In genomic region chr1:82153282-82153630, GRCh38 we compare ENCODE assay signal across 16 cellular contexts.
A peak's percentile ranks its signal among the peaks of the same experiment; 100 is the strongest.
DNase-seq lines count a peak whose midpoint lies in the region; ATAC-seq and TF ChIP-seq lines count a peak whose summit lies in the region.
"Had no signal": no experiment of that assay in that cellular context is flagged by ENCODE, and none has a peak within 500 bp of the region (broad histone marks: within the 10 kb centered on the region; RNA-seq: fewer than 3 reads in every experiment).

No MANE protein-coding gene starts in this region.

- H3K9me3 ChIP-seq in HEK293 (ENCODE audit: control insufficient read depth, insufficient read depth, low read depth, low read length): no peaks in the 10 kb centered on the region
- no peaks in the 10 kb centered on the region for H3K9me3 ChIP-seq in MM.1S (replicated peaks; ENCODE audit: insufficient read depth, low read length)
- H3K9me3 ChIP-seq: Peyer's patch, thyroid gland had no signal

- TF ChIP-seq CTCF in HEK293 (tag by site-specific recombination; IDR thresholded peaks at IDR 0.05) (no peak), MM.1S (IDR thresholded peaks at IDR 0.05; ENCODE audit: low read length) (no peak), omental fat pad (IDR thresholded peaks at IDR 0.05) (no peak)

- H3K4me3 ChIP-seq in HEK293 (ENCODE audit: low read depth, low read length) (no peak overlapping the region), MM.1S (ENCODE audit: low read length) (no peak overlapping the region)
- H3K4me3 ChIP-seq: Peyer's patch, thyroid gland had no signal

- CTCF ChIA-PET in HEK293 (lab: Yijun Ruan, JAX): interaction anchor here (0.6 kb wide), 1 partner anchor 464 kb away, joined by 3 read pairs; no protein-coding TSS in a partner anchor

- no peaks in the 10 kb centered on the region for H3K9me2 ChIP-seq in MM.1S (replicated peaks; ENCODE audit: insufficient read depth, low read length)

- no peaks in the 10 kb centered on the region for H4K20me1 ChIP-seq in MM.1S (ENCODE audit: insufficient read depth, low read length)

- DNase-seq in MM.1S (no peak), omental fat pad (ENCODE audit: low spot score) (no peak), left colon (no peak), T1000 (lab: John Stamatoyannopoulos, UW) (no peak), HT-29 (ENCODE audit: low spot score) (no peak)
- DNase-seq in stimulated activated CD4-positive, alpha-beta T cell treated with anti-CD3 and anti-CD28 coated beads, Interleukin-2, amount 100 ng/mL, for 24 hours: no peak
- DNase-seq: COR-L47; effector CD4-positive, alpha-beta T cell; head of caudate nucleus; NCI-H2227 treated with DMSO at 0.1 percent for 48 hours; Peyer's patch; T-helper 2 cell; thyroid gland had no signal

- ATAC-seq in GM18868 (IDR thresholded peaks at IDR 0.05; ENCODE audit: unreplicated experiment): peak; percentile 44
- peak; percentile 81 for ATAC-seq in omental fat pad (ENCODE audit: low FRiP score)
- no peak for ATAC-seq in left colon

- H3K27me3 ChIP-seq in MM.1S (replicated peaks; ENCODE audit: insufficient read depth, low read length): 0 out of 2 replicates have a peak, but pooled peaks cover 6% of the 10 kb centered on the region
- H3K27me3 ChIP-seq: Peyer's patch, thyroid gland had no signal

- POLR2A ChIA-PET in HEK293 (lab: Yijun Ruan, JAX): no interaction called here

- H3K79me2 ChIP-seq in MM.1S (ENCODE audit: low read length): no peaks in the 10 kb centered on the region

- intact Hi-C loops in left colon (cut with DNase I, micrococcal nuclease): no loop called here

- H3K4me1 ChIP-seq in HEK293 (ENCODE audit: control insufficient read depth, insufficient read depth, low read length): no peaks in the 10 kb centered on the region
- H3K4me1 ChIP-seq in MM.1S (ENCODE audit: low read length): peaks cover 23% of the 10 kb centered on the region
- H3K4me1 ChIP-seq: Peyer's patch, thyroid gland had no signal

- no peak overlapping the region for H2AFZ ChIP-seq in MM.1S (ENCODE audit: low read length)

- H3K36me3 ChIP-seq in HEK293 (ENCODE audit: control insufficient read depth in 2 of 2, insufficient read depth in 1 of 2, low read length in 2 of 2) (no peaks in the 10 kb centered on the region), MM.1S (replicated peaks; ENCODE audit: insufficient read depth, low read length) (no peaks in the 10 kb centered on the region)
- H3K36me3 ChIP-seq: Peyer's patch, thyroid gland had no signal

- H3K4me2 ChIP-seq in MM.1S (ENCODE audit: low read depth, low read length): peak overlapping the region; percentile 68

- H3K9ac ChIP-seq in MM.1S (ENCODE audit: low read length): no peak overlapping the region

- H3K27ac ChIP-seq in HEK293 (ENCODE audit: extremely low read depth, low read depth, low read length) (no peak overlapping the region), MM.1S (ENCODE audit: low read length) (no peak overlapping the region; the same call in 1 of the 2 replicates)
- H3K27ac ChIP-seq: HL-60, Peyer's patch, thyroid gland had no signal

- peaks cover 16% of the 10 kb centered on the region for H3F3A ChIP-seq in MM.1S (ENCODE audit: insufficient read depth, low read length)

TF ChIP-seq in HEK293, 187 proteins besides CTCF, POLR2A, EP300 and RAD21:
- TF ChIP-seq PRDM1 (tag by site-specific recombination; IDR thresholded peaks at IDR 0.05) (peak; percentile 32; the same call in 1 of the 2 replicates), ZNF211 (tag by site-specific recombination; IDR thresholded peaks at IDR 0.05; ENCODE audit: low read depth) (no peak)
